8 cellular contexts compared by ENCODE assay signal in genomic region chr11:83156150-83156995, GRCh38. TPM values are rescaled to one million over a fixed set of nuclear protein-coding genes. Genes with fewer than 3 reads are reported as not detected.
DNase-seq lines count a peak whose midpoint lies in the region; ATAC-seq and TF ChIP-seq lines count a peak whose summit lies in the region.

No MANE protein-coding gene starts in this region.

- TF ChIP-seq CTCF in endothelial cell (IDR thresholded peaks at IDR 0.05; ENCODE audit: unreplicated experiment) = no peak

- H3K27ac ChIP-seq in mesodermal cell (ENCODE audit: low read depth, low read length, severe bottlenecking) = peak overlapping the region; percentile 89

- H3K36me3 Mint-ChIP-seq in endothelial cell (ENCODE audit: low read depth, unreplicated experiment) = peaks cover 10% of the 10 kb centered on the region

- H3K9me3 Mint-ChIP-seq in endothelial cell (ENCODE audit: unreplicated experiment) = no peaks in the 10 kb centered on the region

- H3K36me3 ChIP-seq in mesodermal cell (ENCODE audit: control insufficient read depth, insufficient read depth, low read length) = peaks cover 26% of the 10 kb centered on the region

- in situ Hi-C loops in Caki2 (cut with HindIII; ENCODE audit: low pct_unique_long_range_greater_than_20kb, low sequenced_read_pairs) = no loop called here

- H3K4me3 ChIP-seq in mesodermal cell (ENCODE audit: extremely low read depth, insufficient read depth, low read length, poor library complexity, severe bottlenecking) = peak overlapping the region; percentile 100

- ATAC-seq in GM21381 (IDR thresholded peaks at IDR 0.05; ENCODE audit: unreplicated experiment) = peak; percentile 95

- DNase-seq in Caki2 (ENCODE audit: low read depth) (peak; percentile 99), HT1080 (ENCODE audit: low read depth) (peak; percentile 100), NOMO-1 (lab: John Stamatoyannopoulos, UW; ENCODE audit: unreplicated experiment in 2 of 2) (peak; percentile 99 to 100), endothelial cell (ENCODE audit: low spot score) (peak; percentile 93)
- peak; percentile 96 for DNase-seq in activated CD8-positive, alpha-beta memory T cell treated with anti-CD3 and anti-CD28 coated beads, Interleukin-2, amount 50 U/mL, for 4 hours
- peak; percentile 97 for DNase-seq in stimulated activated CD8-positive, alpha-beta memory T cell treated with anti-CD3 and anti-CD28 coated beads, Interleukin-4, amount 100 ng/mL, for 48 hours

- H3K4me1 Mint-ChIP-seq in endothelial cell (ENCODE audit: unreplicated experiment) = peaks cover 21% of the 10 kb centered on the region

- peak overlapping the region; percentile 100 for H3K4me3 Mint-ChIP-seq in endothelial cell (ENCODE audit: unreplicated experiment)

- H3K4me1 ChIP-seq in mesodermal cell (ENCODE audit: control insufficient read depth, insufficient read depth, low read length, poor library complexity, severe bottlenecking) = peaks cover 4% of the 10 kb centered on the region

- H3K27ac Mint-ChIP-seq in endothelial cell (ENCODE audit: unreplicated experiment) = peak overlapping the region; percentile 100

- no peaks in the 10 kb centered on the region for H3K9me3 ChIP-seq in mesodermal cell (ENCODE audit: control insufficient read depth, low read length)

- WGBS in mesodermal cell (ENCODE audit: insufficient coverage in 2 of 2), 2 experiments = 8 to 14% methylated on average over 15 to 16 of the region's 35 CpGs

- peaks cover 21% of the 10 kb centered on the region for H3K27me3 Mint-ChIP-seq in endothelial cell (ENCODE audit: unreplicated experiment)

RNA-seq across cellular contexts. Expression of gene PCF11, which starts 0.6 kb away (rescaled TPM):
- total RNA-seq in Caki2 (2014; rRNA removed; shearing (Covaris generic); ENCODE audit: low replicate concordance) = 6.9 and 9.8 TPM in 2 replicates
- 19.6 and 20.4 TPM in 2 replicates for total RNA-seq in HT1080 (2014; rRNA removed; shearing (Covaris generic))
- polyA plus RNA-seq in HT1080 (2015; cell fraction: cytosol; rRNA removed) = 14.6 and 15.0 TPM in 2 replicates
- 87.5 and 89.7 TPM in 2 replicates for polyA plus RNA-seq in HT1080 (2015; cell fraction: nucleus; rRNA removed)
- 53.2 TPM for total RNA-seq in endothelial cell (ENCODE audit: unreplicated experiment)
- polyA plus RNA-seq in mesodermal cell (2013, experiment 1 of 2) = 36.6 TPM
- polyA plus RNA-seq in mesodermal cell (2013, experiment 2 of 2) = 39.0 TPM

RNA-seq across cellular contexts. Expression of gene ANKRD42, which starts 37.1 kb away (rescaled TPM):
- total RNA-seq in Caki2 (2014; rRNA removed; shearing (Covaris generic); ENCODE audit: low replicate concordance) = 3.8 and 4.9 TPM in 2 replicates
- total RNA-seq in HT1080 (2014; rRNA removed; shearing (Covaris generic)) = 6.7 and 8.5 TPM in 2 replicates
- 8.8 and 10.7 TPM in 2 replicates for polyA plus RNA-seq in HT1080 (2015; cell fraction: cytosol; rRNA removed)
- polyA plus RNA-seq in HT1080 (2015; cell fraction: nucleus; rRNA removed) = 14.1 and 16.8 TPM in 2 replicates
- 11.4 TPM for total RNA-seq in endothelial cell (ENCODE audit: unreplicated experiment)
- polyA plus RNA-seq in mesodermal cell (2013, experiment 1 of 2) = 5.9 TPM
- 7.0 TPM for polyA plus RNA-seq in mesodermal cell (2013, experiment 2 of 2)

Comparison
In these comparisons a context has a peak if more than half of its experiments do, and no peak if none do; other contexts are left out.
1. Peak in every context shown above with its lines: DNase-seq, ATAC-seq, H3K4me3 ChIP-seq and H3K27ac ChIP-seq.